ENCODE assay signal across 10 cellular contexts in genomic region chr17:70521821-70522256, GRCh38.
DNase-seq lines count a peak whose midpoint lies in the region; ATAC-seq, FAIRE-seq and TF ChIP-seq lines count a peak whose summit lies in the region.
"Had no signal": no experiment of that assay in that cellular context is flagged by ENCODE, and none has a peak within 500 bp of the region (broad histone marks: within the 10 kb centered on the region; RNA-seq: fewer than 3 reads in every experiment).

No MANE protein-coding gene starts in this region.

- no peak overlapping the region for H3K4me2 ChIP-seq in osteoblast (ENCODE audit: insufficient read depth, low read length)

- H3K4me3 Mint-ChIP-seq in dendritic cell treated with granulocyte-macrophage colony-stimulating factor and Interleukin-4, amounts not matched to agents 40 ng/mL and 50 ng/mL, for 4 days: no peak overlapping the region
- H3K4me3 Mint-ChIP-seq: activated naive CD8-positive, alpha-beta T cell treated with anti-CD3 and anti-CD28 coated beads for 36 hours had no signal

- ATAC-seq in GM18867 (IDR thresholded peaks at IDR 0.05; ENCODE audit: unreplicated experiment) (no peak), HG03196 (IDR thresholded peaks at IDR 0.05; ENCODE audit: unreplicated experiment) (no peak)

- DNase-seq in COR-L47 (lab: John Stamatoyannopoulos, UW) (peak; percentile 24), NCI-H510A (lab: John Stamatoyannopoulos, UW) (peak; percentile 19), mucosa of gallbladder (ENCODE audit: low spot score) (peak; percentile 87), GM12891 (ENCODE audit: insufficient read length, low spot score) (no peak), osteoblast (ENCODE audit: insufficient read length, low spot score, missing footprints) (no peak)
- DNase-seq: activated naive CD8-positive, alpha-beta T cell treated with anti-CD3 and anti-CD28 coated beads for 36 hours; spleen had no signal

- H3K27ac ChIP-seq in osteoblast (ENCODE audit: low read depth, low read length): no peak overlapping the region
- H3K27ac ChIP-seq: spleen had no signal

- no peaks in the 10 kb centered on the region for H3K36me3 ChIP-seq in osteoblast (ENCODE audit: insufficient read depth, low read length)
- H3K36me3 ChIP-seq: spleen had no signal

- no peak overlapping the region for H3K4me3 ChIP-seq in osteoblast (ENCODE audit: insufficient read depth, low read length)
- H3K4me3 ChIP-seq: spleen had no signal

- H3K9me3 ChIP-seq in osteoblast (ENCODE audit: low read depth, low read length): no peaks in the 10 kb centered on the region
- H3K9me3 ChIP-seq: spleen had no signal

- no peaks in the 10 kb centered on the region for H3K9me3 Mint-ChIP-seq in dendritic cell treated with granulocyte-macrophage colony-stimulating factor and Interleukin-4, amounts not matched to agents 40 ng/mL and 50 ng/mL, for 4 days
- H3K9me3 Mint-ChIP-seq: activated naive CD8-positive, alpha-beta T cell treated with anti-CD3 and anti-CD28 coated beads for 36 hours had no signal

- peak overlapping the region; percentile 19 for H3K27ac Mint-ChIP-seq in dendritic cell treated with granulocyte-macrophage colony-stimulating factor and Interleukin-4, amounts not matched to agents 40 ng/mL and 50 ng/mL, for 4 days
- H3K27ac Mint-ChIP-seq: activated naive CD8-positive, alpha-beta T cell treated with anti-CD3 and anti-CD28 coated beads for 36 hours had no signal

- no peaks in the 10 kb centered on the region for H4K20me1 ChIP-seq in osteoblast (ENCODE audit: insufficient read depth, low read length)

- H3K4me1 ChIP-seq in osteoblast (ENCODE audit: insufficient read depth, low read length): no peaks in the 10 kb centered on the region

- no peak for TF ChIP-seq CTCF in osteoblast (IDR thresholded peaks at IDR 0.05; ENCODE audit: extremely low read depth, low read depth, low read length)

- intact Hi-C loops in dendritic cell treated with granulocyte-macrophage colony-stimulating factor and Interleukin-4, amounts not matched to agents 40 ng/mL and 50 ng/mL, for 4 days (cut with micrococcal nuclease): no loop called here

- no peaks in the 10 kb centered on the region for H3K79me2 ChIP-seq in osteoblast (ENCODE audit: insufficient read depth, low read length)

- no peaks in the 10 kb centered on the region for H3K27me3 ChIP-seq in osteoblast (ENCODE audit: insufficient read depth, low read length)
- H3K27me3 ChIP-seq: spleen had no signal

- H3K27me3 Mint-ChIP-seq in dendritic cell treated with granulocyte-macrophage colony-stimulating factor and Interleukin-4, amounts not matched to agents 40 ng/mL and 50 ng/mL, for 4 days: no peaks in the 10 kb centered on the region
- H3K27me3 Mint-ChIP-seq: activated naive CD8-positive, alpha-beta T cell treated with anti-CD3 and anti-CD28 coated beads for 36 hours had no signal

- peaks cover 33% of the 10 kb centered on the region for H3K4me1 Mint-ChIP-seq in dendritic cell treated with granulocyte-macrophage colony-stimulating factor and Interleukin-4, amounts not matched to agents 40 ng/mL and 50 ng/mL, for 4 days (ENCODE audit: low read depth)
- H3K4me1 Mint-ChIP-seq: activated naive CD8-positive, alpha-beta T cell treated with anti-CD3 and anti-CD28 coated beads for 36 hours had no signal

- H3K36me3 Mint-ChIP-seq in dendritic cell treated with granulocyte-macrophage colony-stimulating factor and Interleukin-4, amounts not matched to agents 40 ng/mL and 50 ng/mL, for 4 days (ENCODE audit: low read depth): no peaks in the 10 kb centered on the region
- H3K36me3 Mint-ChIP-seq: activated naive CD8-positive, alpha-beta T cell treated with anti-CD3 and anti-CD28 coated beads for 36 hours had no signal

- TF ChIP-seq POLR2A in GM12891 (IDR thresholded peaks at IDR 0.05; ENCODE audit: low read depth, low read length): no peak

- no peak for FAIRE-seq in GM12891 (lab: Jason Lieb, UNC)

- no peak overlapping the region for H2AFZ ChIP-seq in osteoblast (ENCODE audit: low read length)

TF ChIP-seq in GM12891, 5 proteins besides CTCF, POLR2A, EP300 and RAD21:
- TF ChIP-seq POLR2AphosphoS5 (IDR thresholded peaks at IDR 0.05; ENCODE audit: low read depth, low read length) (no peak), TAF1 (IDR thresholded peaks at IDR 0.05; ENCODE audit: low read depth, low read length) (no peak), PAX5 (IDR thresholded peaks at IDR 0.05; ENCODE audit: insufficient read depth, low read length, severe bottlenecking) (no peak)
TF ChIP-seq in GM12891: peak in this region for 0.

Comparison
In these comparisons a context has a peak if more than half of its experiments do, and no peak if none do; other contexts are left out.
1. DNase-seq: peak in COR-L47 (single experiment), NCI-H510A (single experiment) and mucosa of gallbladder (single experiment); none in GM12891 (single experiment) and osteoblast (single experiment).